ENCODE assay signal across 1 cellular context in the genomic region with DNA sequence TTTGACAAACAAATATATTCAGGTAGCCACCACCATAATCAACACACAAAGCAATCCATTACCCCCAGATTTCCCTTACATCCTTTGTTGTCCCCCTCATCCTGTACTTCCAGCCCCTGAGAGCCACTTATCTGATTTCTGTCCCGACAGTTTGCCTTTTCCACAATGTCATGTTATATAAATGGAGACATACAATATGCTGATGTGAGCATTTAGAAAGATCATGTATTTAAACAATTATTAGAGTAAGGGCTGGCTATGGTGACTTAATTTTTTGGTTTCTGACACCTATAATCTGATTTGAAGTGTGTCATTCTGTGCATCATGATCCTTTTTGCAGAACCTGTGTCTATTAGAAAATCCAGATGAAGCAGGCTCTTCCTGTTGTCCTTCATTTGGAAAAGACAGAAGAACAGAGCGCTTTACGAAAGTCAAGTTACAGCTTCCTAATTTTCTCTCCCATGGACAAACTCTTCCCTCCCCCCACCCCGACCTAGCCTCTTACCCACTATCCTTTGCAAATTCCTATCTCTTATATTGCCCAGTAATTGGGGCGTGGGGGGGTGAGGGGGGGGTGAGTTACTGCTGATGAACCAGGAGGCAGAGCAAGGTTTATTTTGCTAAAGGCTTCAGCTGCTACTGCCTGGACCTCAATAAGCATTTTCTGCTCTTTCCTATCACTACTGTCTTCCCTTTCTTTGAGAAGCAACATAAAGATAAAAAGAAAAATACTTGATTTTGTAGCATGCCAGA.
TF ChIP-seq lines count a peak whose summit lies in the region.

No MANE protein-coding gene starts in this region.

TF ChIP-seq in GM23338, 12 proteins besides CTCF, POLR2A, EP300 and RAD21 (continued from another document):
- TF ChIP-seq, protein P1, sequence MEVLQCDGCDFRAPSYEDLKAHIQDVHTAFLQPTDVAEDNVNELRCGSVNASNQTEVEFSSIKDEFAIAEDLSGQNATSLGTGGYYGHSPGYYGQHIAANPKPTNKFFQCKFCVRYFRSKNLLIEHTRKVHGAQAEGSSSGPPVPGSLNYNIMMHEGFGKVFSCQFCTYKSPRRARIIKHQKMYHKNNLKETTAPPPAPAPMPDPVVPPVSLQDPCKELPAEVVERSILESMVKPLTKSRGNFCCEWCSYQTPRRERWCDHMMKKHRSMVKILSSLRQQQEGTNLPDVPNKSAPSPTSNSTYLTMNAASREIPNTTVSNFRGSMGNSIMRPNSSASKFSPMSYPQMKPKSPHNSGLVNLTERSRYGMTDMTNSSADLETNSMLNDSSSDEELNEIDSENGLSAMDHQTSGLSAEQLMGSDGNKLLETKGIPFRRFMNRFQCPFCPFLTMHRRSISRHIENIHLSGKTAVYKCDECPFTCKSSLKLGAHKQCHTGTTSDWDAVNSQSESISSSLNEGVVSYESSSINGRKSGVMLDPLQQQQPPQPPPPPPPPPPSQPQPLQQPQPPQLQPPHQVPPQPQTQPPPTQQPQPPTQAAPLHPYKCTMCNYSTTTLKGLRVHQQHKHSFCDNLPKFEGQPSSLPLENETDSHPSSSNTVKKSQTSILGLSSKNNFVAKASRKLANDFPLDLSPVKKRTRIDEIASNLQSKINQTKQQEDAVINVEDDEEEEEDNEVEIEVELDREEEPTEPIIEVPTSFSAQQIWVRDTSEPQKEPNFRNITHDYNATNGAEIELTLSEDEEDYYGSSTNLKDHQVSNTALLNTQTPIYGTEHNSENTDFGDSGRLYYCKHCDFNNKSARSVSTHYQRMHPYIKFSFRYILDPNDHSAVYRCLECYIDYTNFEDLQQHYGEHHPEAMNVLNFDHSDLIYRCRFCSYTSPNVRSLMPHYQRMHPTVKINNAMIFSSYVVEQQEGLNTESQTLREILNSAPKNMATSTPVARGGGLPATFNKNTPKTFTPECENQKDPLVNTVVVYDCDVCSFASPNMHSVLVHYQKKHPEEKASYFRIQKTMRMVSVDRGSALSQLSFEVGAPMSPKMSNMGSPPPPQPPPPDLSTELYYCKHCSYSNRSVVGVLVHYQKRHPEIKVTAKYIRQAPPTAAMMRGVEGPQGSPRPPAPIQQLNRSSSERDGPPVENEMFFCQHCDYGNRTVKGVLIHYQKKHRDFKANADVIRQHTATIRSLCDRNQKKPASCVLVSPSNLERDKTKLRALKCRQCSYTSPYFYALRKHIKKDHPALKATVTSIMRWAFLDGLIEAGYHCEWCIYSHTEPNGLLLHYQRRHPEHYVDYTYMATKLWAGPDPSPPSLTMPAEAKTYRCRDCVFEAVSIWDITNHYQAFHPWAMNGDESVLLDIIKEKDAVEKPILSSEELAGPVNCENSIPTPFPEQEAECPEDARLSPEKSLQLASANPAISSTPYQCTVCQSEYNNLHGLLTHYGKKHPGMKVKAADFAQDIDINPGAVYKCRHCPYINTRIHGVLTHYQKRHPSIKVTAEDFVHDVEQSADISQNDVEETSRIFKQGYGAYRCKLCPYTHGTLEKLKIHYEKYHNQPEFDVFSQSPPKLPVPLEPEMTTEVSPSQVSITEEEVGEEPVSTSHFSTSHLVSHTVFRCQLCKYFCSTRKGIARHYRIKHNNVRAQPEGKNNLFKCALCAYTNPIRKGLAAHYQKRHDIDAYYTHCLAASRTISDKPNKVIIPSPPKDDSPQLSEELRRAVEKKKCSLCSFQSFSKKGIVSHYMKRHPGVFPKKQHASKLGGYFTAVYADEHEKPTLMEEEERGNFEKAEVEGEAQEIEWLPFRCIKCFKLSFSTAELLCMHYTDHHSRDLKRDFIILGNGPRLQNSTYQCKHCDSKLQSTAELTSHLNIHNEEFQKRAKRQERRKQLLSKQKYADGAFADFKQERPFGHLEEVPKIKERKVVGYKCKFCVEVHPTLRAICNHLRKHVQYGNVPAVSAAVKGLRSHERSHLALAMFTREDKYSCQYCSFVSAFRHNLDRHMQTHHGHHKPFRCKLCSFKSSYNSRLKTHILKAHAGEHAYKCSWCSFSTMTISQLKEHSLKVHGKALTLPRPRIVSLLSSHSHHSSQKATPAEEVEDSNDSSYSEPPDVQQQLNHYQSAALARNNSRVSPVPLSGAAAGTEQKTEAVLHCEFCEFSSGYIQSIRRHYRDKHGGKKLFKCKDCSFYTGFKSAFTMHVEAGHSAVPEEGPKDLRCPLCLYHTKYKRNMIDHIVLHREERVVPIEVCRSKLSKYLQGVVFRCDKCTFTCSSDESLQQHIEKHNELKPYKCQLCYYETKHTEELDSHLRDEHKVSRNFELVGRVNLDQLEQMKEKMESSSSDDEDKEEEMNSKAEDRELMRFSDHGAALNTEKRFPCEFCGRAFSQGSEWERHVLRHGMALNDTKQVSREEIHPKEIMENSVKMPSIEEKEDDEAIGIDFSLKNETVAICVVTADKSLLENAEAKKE (CRISPR knock-in tag; IDR thresholded peaks at IDR 0.05): no peak
- TF ChIP-seq JUNB (IDR thresholded peaks at IDR 0.05; ENCODE audit: unreplicated experiment): no peak
- no peak for TF ChIP-seq ZNF331 (CRISPR knock-in tag; IDR thresholded peaks at IDR 0.05; ENCODE audit: low read depth)
- TF ChIP-seq POLR2AphosphoS5 (IDR thresholded peaks at IDR 0.05; ENCODE audit: low read depth): no peak
- TF ChIP-seq, protein P2, sequence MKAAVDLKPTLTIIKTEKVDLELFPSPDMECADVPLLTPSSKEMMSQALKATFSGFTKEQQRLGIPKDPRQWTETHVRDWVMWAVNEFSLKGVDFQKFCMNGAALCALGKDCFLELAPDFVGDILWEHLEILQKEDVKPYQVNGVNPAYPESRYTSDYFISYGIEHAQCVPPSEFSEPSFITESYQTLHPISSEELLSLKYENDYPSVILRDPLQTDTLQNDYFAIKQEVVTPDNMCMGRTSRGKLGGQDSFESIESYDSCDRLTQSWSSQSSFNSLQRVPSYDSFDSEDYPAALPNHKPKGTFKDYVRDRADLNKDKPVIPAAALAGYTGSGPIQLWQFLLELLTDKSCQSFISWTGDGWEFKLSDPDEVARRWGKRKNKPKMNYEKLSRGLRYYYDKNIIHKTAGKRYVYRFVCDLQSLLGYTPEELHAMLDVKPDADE (IDR thresholded peaks at IDR 0.05): no peak
- TF ChIP-seq ZNF114 (CRISPR knock-in tag; IDR thresholded peaks at IDR 0.05): no peak
- no peak for TF ChIP-seq EZH2phosphoT487 (IDR thresholded peaks at IDR 0.05; ENCODE audit: unreplicated experiment)
